26 cellular contexts compared by ENCODE assay signal in genomic region chr2:118911936-118912335, GRCh38. TPM values are rescaled to one million over a fixed set of nuclear protein-coding genes. Genes with fewer than 3 reads are reported as not detected.
"Had no signal": no experiment of that assay in that cellular context is flagged by ENCODE, and none has a peak within 500 bp of the region (broad histone marks: within the 10 kb centered on the region; RNA-seq: fewer than 3 reads in every experiment).

No MANE protein-coding gene starts in this region.

- ATAC-seq: gastroesophageal sphincter, heart left ventricle, left lobe of liver, left ventricle myocardium superior, lower lobe of right lung had no signal

- DNase-seq: dermis blood vessel endothelial cell; dorsolateral prefrontal cortex; effector CD4-positive, alpha-beta T cell; effector memory CD4-positive, alpha-beta T cell; esophagus squamous epithelium; foreskin fibroblast; heart left ventricle; hypothalamus; immature natural killer cell; islet precursor cell; kidney; kidney glomerular epithelial cell; left colon; left ventricle myocardium superior; lower lobe of right lung; mesenchymal stem cell; mucosa of descending colon had no signal

- H3K9me3 Mint-ChIP-seq: immature natural killer cell had no signal

- H3K4me1 Mint-ChIP-seq: immature natural killer cell had no signal

- H3K27ac Mint-ChIP-seq: immature natural killer cell, mesothelial cell of epicardium had no signal

- H3K4me3 ChIP-seq: coronary artery, dorsolateral prefrontal cortex, esophagus squamous epithelium, gastroesophageal sphincter, heart left ventricle, hepatocyte, lower lobe of right lung, mucosa of descending colon had no signal

- H3K36me3 ChIP-seq: esophagus squamous epithelium, gastroesophageal sphincter, heart left ventricle, lower lobe of right lung had no signal

- H3K4me3 Mint-ChIP-seq: immature natural killer cell, mesothelial cell of epicardium had no signal

- H3K4me1 ChIP-seq: esophagus squamous epithelium, gastroesophageal sphincter, lower lobe of right lung had no signal

- H3K27ac ChIP-seq: coronary artery, dorsolateral prefrontal cortex, esophagus squamous epithelium, gastroesophageal sphincter, heart left ventricle, hepatocyte, lower lobe of right lung had no signal

- H3K9me3 ChIP-seq: esophagus squamous epithelium, lower lobe of right lung, mucosa of descending colon had no signal

- H3K27me3 ChIP-seq: hepatocyte had no signal

- H3K36me3 Mint-ChIP-seq: immature natural killer cell, mesothelial cell of epicardium had no signal

RNA-seq across cellular contexts. Expression of gene MARCO, which starts 30.1 kb away (rescaled TPM):
- total RNA-seq: dermis blood vessel endothelial cell, endothelial cell of umbilical vein, epithelial cell of proximal tubule, lung microvascular endothelial cell, myocyte had no signal
- polyA plus RNA-seq: endothelial cell of umbilical vein, hepatocyte had no signal
